In the genomic region with DNA sequence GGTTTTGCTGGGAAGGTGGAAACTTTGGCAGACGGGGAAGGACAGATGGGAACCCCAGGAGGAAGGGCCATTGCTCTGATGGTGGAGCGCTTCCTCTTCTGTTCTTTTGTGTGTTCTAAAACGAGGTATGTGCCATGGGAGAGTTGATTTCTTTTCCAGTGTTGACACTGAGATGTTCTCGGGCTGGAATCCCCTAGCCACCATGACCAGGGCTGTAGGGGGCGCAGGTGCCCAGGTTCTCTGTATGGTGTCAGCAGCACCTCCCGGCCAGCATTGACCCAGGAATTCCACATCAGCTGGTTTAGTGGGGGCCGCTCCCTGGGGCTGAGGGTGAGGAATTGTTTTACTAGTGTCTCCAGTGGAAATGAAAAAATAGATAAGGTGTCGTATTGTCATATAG, we compare ENCODE assay signal across 9 cellular contexts. TPM values are rescaled to one million over a fixed set of nuclear protein-coding genes. Genes with fewer than 3 reads are reported as not detected.
DNase-seq lines count a peak whose midpoint lies in the region; TF ChIP-seq lines count a peak whose summit lies in the region.
"Had no signal": no experiment of that assay in that cellular context is flagged by ENCODE, and none has a peak within 500 bp of the region (broad histone marks: within the 10 kb centered on the region; RNA-seq: fewer than 3 reads in every experiment).

No MANE protein-coding gene starts in this region.

- TF ChIP-seq CTCF in AG09309 (IDR thresholded peaks at IDR 0.05; ENCODE audit: control insufficient read depth, insufficient read depth, low read depth, low read length, missing control alignments) (peak; percentile 18), GM10248 (IDR thresholded peaks at IDR 0.05; ENCODE audit: control extremely low read depth, extremely low read depth, low read depth, missing control alignments) (peak; percentile 17), SU-DHL-6 (IDR thresholded peaks at IDR 0.05; ENCODE audit: insufficient read depth, low read length, poor library complexity, severe bottlenecking) (peak; percentile 46)

- no peaks in the 10 kb centered on the region for H4K20me1 ChIP-seq in SU-DHL-6 (ENCODE audit: low read depth, low read length)

- H3K4me3 ChIP-seq in AG09309 (ENCODE audit: control insufficient read depth, low read depth, low read length) (no peak overlapping the region), SU-DHL-6 (ENCODE audit: insufficient read depth, low read length, poor library complexity, severe bottlenecking) (no peak overlapping the region)

- H2AFZ ChIP-seq in SU-DHL-6 (ENCODE audit: low read depth, low read length, severe bottlenecking): no peak overlapping the region

- no peaks in the 10 kb centered on the region for H3K9me2 ChIP-seq in SU-DHL-6 (replicated peaks; ENCODE audit: insufficient read depth, low read length)

- no peaks in the 10 kb centered on the region for H3K79me2 ChIP-seq in SU-DHL-6 (ENCODE audit: insufficient read depth, low read length)

- CTCF ChIA-PET in GM10248 (lab: Yijun Ruan, JAX): interaction anchor here (0.7 to 4.9 kb wide), 14 partner anchors 11 to 228 kb away, joined by 3 to 37 read pairs (median 6); a partner anchor contains a TSS

- H3F3A ChIP-seq in SU-DHL-6 (ENCODE audit: insufficient read depth): no peaks in the 10 kb centered on the region

- POLR2A ChIA-PET in GM10248 (lab: Yijun Ruan, JAX): no interaction called here

- DNase-seq in AG09309 (ENCODE audit: low read depth): no peak
- DNase-seq in GM10248 (ENCODE audit: extremely low spot score): peak; percentile 17
- DNase-seq in iPS-NIHi11 (ENCODE audit: low spot score): peak; percentile 63
- DNase-seq in GOT3 (lab: John Stamatoyannopoulos, UW): no peak
- DNase-seq in mesenteric fat pad (ENCODE audit: low spot score): no peak
- no peak for DNase-seq in NCI-H2107 treated with DMSO at 0.1 percent for 48 hours (lab: John Stamatoyannopoulos, UW; ENCODE audit: unreplicated experiment)
- DNase-seq in HCEC 1CT: no peak

- no peaks in the 10 kb centered on the region for H3K9me3 ChIP-seq in SU-DHL-6 (ENCODE audit: insufficient read depth, low read length)
- H3K9me3 ChIP-seq: upper lobe of left lung had no signal

- H3K27ac ChIP-seq in SU-DHL-6 (ENCODE audit: low read depth, low read length): no peak overlapping the region

- no peaks in the 10 kb centered on the region for H3K27me3 ChIP-seq in SU-DHL-6 (ENCODE audit: low read length)
- H3K27me3 ChIP-seq: upper lobe of left lung had no signal

- peak overlapping the region; percentile 44 for H3K4me2 ChIP-seq in SU-DHL-6 (ENCODE audit: low read depth, low read length, poor library complexity, severe bottlenecking)

- H3K9ac ChIP-seq in SU-DHL-6 (ENCODE audit: low read length): no peak overlapping the region

- no peaks in the 10 kb centered on the region for H3K36me3 ChIP-seq in SU-DHL-6 (ENCODE audit: low read length)
- H3K36me3 ChIP-seq: upper lobe of left lung had no signal

RNA-seq across cellular contexts. Expression of a gene that starts 34.3 kb away (rescaled TPM):
- total RNA-seq in mesenteric fat pad: 46.3 TPM

Comparison
In these comparisons a context has a peak if more than half of its experiments do, and no peak if none do; other contexts are left out.
1. DNase-seq: peak in GM10248 (single experiment) and iPS-NIHi11 (single experiment); none in AG09309 (single experiment), GOT3 (single experiment), mesenteric fat pad (single experiment), NCI-H2107 treated with DMSO at 0.1 percent for 48 hours (single experiment) and HCEC 1CT (single experiment).
2. Peak in every context shown above with its lines, with median percentiles within 50 percentile points of each other: CTCF ChIP-seq.